10 cellular contexts compared by ENCODE assay signal in the genomic region with DNA sequence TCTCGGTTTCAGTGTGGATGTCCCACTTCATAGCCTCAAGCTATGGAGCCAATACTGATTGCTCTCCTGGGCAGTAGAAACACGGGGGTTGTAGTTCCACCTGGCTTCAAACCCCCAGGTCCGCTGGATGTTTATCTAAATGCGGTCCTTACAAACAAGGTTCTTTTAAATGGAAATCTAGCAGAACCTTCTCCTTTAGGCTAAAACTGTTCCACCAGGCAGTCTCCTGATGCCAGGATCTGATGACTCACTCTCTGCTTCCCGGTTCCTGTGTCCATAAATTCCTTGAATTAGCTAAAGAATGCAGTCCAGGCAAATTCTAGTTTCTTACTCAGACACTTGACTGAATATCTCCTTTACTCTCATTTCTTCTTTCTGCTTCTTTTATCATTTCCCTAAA.
DNase-seq lines count a peak whose midpoint lies in the region; ATAC-seq and TF ChIP-seq lines count a peak whose summit lies in the region.
"Had no signal": no experiment of that assay in that cellular context is flagged by ENCODE, and none has a peak within 500 bp of the region (broad histone marks: within the 10 kb centered on the region; RNA-seq: fewer than 3 reads in every experiment).

No MANE protein-coding gene starts in this region.

- H2AFZ ChIP-seq in SK-N-SH (ENCODE audit: low read depth) = peak overlapping the region; percentile 80

- H3K9me3 ChIP-seq in SK-N-SH = peaks cover 15% of the 10 kb centered on the region; the same call in 1 of the 2 replicates
- no peaks in the 10 kb centered on the region for H3K9me3 ChIP-seq in psoas muscle

- peak overlapping the region; percentile 56; the same call in 1 of the 2 replicates for H3K9ac ChIP-seq in SK-N-SH

- ATAC-seq in psoas muscle (no peak), GM19397 (IDR thresholded peaks at IDR 0.05; ENCODE audit: unreplicated experiment) (no peak)

- no peaks in the 10 kb centered on the region for H4K20me1 ChIP-seq in SK-N-SH (ENCODE audit: insufficient read depth)

- no peak for TF ChIP-seq RAD21 in SK-N-SH (IDR thresholded peaks at IDR 0.05; ENCODE audit: low read length)

- POLR2A ChIA-PET in SK-N-SH (lab: Yijun Ruan, JAX) = no interaction called here

- no peak overlapping the region for H3K4me3 ChIP-seq in SK-N-SH (ENCODE audit: low read depth in 2 of 2, low read length in 1 of 2)
- no peak overlapping the region for H3K4me3 ChIP-seq in fibroblast of mammary gland (ENCODE audit: control insufficient read depth, low read depth, low read length)
- H3K4me3 ChIP-seq in psoas muscle = no peak overlapping the region

- no peak for TF ChIP-seq CTCF in SK-N-SH (IDR thresholded peaks at IDR 0.05)
- TF ChIP-seq CTCF in fibroblast of mammary gland (conservative IDR thresholded peaks at IDR 0.05; ENCODE audit: control insufficient read depth, insufficient read depth, low read depth, low read length) = no peak
- TF ChIP-seq CTCF in psoas muscle (IDR thresholded peaks at IDR 0.05) = no peak

- peak in 1 of 2 experiments; percentile 81; a peak in 2 of 4 replicates for TF ChIP-seq EP300 in SK-N-SH (IDR thresholded peaks at IDR 0.05; ENCODE audit: borderline replicate concordance in 1 of 2, low read depth in 1 of 2, low read length in 1 of 2)

- H3K4me1 ChIP-seq in SK-N-SH (ENCODE audit: control insufficient read depth in 1 of 2, insufficient read depth in 2 of 2, low read depth in 1 of 2, low read length in 1 of 2) (no peaks in the 10 kb centered on the region), psoas muscle (no peaks in the 10 kb centered on the region)

- peak overlapping the region; percentile 90 to 92; a peak in 3 of 4 replicates for H3K27ac ChIP-seq in SK-N-SH (ENCODE audit: low read depth in 2 of 2, low read length in 1 of 2)
- no peak overlapping the region for H3K27ac ChIP-seq in psoas muscle

- peak; percentile 65 for DNase-seq in GM04503 (ENCODE audit: low read depth)
- no peak for DNase-seq in SK-N-SH
- DNase-seq in fibroblast of mammary gland (ENCODE audit: low read depth) = peak; percentile 87
- peak; percentile 63 for DNase-seq in pulmonary artery endothelial cell (ENCODE audit: low read depth, low spot score)
- no peak for DNase-seq in NCI-H446 (lab: John Stamatoyannopoulos, UW)
- DNase-seq in psoas muscle = no peak
- no peak for DNase-seq in activated T-cell treated with anti-CD3 and anti-CD28 coated beads for 4 hours
- DNase-seq: activated CD4-positive, alpha-beta T cell treated with anti-CD3 and anti-CD28 coated beads, Interleukin-2, amount 10 ng/mL, durations not matched to agents 7 days and 5 days; MM.1S had no signal

- H3K27me3 ChIP-seq in SK-N-SH (ENCODE audit: insufficient read depth) (no peaks in the 10 kb centered on the region), psoas muscle (ENCODE audit: insufficient read depth in 3 of 3, low read length in 2 of 3) (no peaks in the 10 kb centered on the region)

- CTCF ChIA-PET in SK-N-SH (lab: Yijun Ruan, JAX) = no interaction called here

- intact Hi-C loops in psoas muscle (cut with DNase I) = no loop called here

- H3F3A ChIP-seq in SK-N-SH (replicated peaks; ENCODE audit: insufficient read depth) = peaks cover 25% of the 10 kb centered on the region

- H3K9me2 ChIP-seq in SK-N-SH = no peaks in the 10 kb centered on the region

- 27% methylated on average over 5 of the region's 5 CpGs for WGBS in SK-N-SH (ENCODE audit: low lambda C conversion rate)
- 64 to 65% (median 64%) methylated on average over 5 of the region's 5 CpGs for WGBS in psoas muscle, 3 donors

- H3K36me3 ChIP-seq in SK-N-SH (replicated peaks in 1 of 2; ENCODE audit: control insufficient read depth in 1 of 2, insufficient read depth in 2 of 2, low read length in 1 of 2) = no peaks in the 10 kb centered on the region
- no peaks in the 10 kb centered on the region for H3K36me3 ChIP-seq in psoas muscle (ENCODE audit: insufficient read depth in 1 of 2, low read depth in 1 of 2)

- peak overlapping the region; percentile 51 for H3K4me2 ChIP-seq in SK-N-SH

- no peaks in the 10 kb centered on the region for H3K79me2 ChIP-seq in SK-N-SH (ENCODE audit: insufficient read depth)

TF ChIP-seq in SK-N-SH, 30 proteins besides CTCF, POLR2A, EP300 and RAD21:
- no peak; the same call in 1 of the 2 replicates for TF ChIP-seq RXRA (IDR thresholded peaks at IDR 0.05; ENCODE audit: borderline replicate concordance, low read depth)
- TF ChIP-seq, protein P1, sequence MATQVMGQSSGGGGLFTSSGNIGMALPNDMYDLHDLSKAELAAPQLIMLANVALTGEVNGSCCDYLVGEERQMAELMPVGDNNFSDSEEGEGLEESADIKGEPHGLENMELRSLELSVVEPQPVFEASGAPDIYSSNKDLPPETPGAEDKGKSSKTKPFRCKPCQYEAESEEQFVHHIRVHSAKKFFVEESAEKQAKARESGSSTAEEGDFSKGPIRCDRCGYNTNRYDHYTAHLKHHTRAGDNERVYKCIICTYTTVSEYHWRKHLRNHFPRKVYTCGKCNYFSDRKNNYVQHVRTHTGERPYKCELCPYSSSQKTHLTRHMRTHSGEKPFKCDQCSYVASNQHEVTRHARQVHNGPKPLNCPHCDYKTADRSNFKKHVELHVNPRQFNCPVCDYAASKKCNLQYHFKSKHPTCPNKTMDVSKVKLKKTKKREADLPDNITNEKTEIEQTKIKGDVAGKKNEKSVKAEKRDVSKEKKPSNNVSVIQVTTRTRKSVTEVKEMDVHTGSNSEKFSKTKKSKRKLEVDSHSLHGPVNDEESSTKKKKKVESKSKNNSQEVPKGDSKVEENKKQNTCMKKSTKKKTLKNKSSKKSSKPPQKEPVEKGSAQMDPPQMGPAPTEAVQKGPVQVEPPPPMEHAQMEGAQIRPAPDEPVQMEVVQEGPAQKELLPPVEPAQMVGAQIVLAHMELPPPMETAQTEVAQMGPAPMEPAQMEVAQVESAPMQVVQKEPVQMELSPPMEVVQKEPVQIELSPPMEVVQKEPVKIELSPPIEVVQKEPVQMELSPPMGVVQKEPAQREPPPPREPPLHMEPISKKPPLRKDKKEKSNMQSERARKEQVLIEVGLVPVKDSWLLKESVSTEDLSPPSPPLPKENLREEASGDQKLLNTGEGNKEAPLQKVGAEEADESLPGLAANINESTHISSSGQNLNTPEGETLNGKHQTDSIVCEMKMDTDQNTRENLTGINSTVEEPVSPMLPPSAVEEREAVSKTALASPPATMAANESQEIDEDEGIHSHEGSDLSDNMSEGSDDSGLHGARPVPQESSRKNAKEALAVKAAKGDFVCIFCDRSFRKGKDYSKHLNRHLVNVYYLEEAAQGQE (IDR thresholded peaks at IDR 0.05; ENCODE audit: low read depth, low read length) = 0 out of 2 replicates have a peak, but pooled peaks have one; percentile 40
- peak; percentile 95 for TF ChIP-seq JUND (IDR thresholded peaks at IDR 0.05)
- TF ChIP-seq YY1 (IDR thresholded peaks at IDR 0.05; ENCODE audit: low read depth) = no peak
- peak; percentile 96 for TF ChIP-seq FOSL2 (IDR thresholded peaks at IDR 0.05; ENCODE audit: borderline replicate concordance, low read depth)
- peak; percentile 7; the same call in 1 of the 2 replicates for TF ChIP-seq ELF1 (IDR thresholded peaks at IDR 0.05)
- peak; percentile 68; the same call in 1 of the 2 replicates for TF ChIP-seq TEAD4 (IDR thresholded peaks at IDR 0.05; ENCODE audit: borderline replicate concordance, insufficient read depth)
- TF ChIP-seq, protein P2, sequence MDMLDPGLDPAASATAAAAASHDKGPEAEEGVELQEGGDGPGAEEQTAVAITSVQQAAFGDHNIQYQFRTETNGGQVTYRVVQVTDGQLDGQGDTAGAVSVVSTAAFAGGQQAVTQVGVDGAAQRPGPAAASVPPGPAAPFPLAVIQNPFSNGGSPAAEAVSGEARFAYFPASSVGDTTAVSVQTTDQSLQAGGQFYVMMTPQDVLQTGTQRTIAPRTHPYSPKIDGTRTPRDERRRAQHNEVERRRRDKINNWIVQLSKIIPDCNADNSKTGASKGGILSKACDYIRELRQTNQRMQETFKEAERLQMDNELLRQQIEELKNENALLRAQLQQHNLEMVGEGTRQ (IDR thresholded peaks at IDR 0.05; ENCODE audit: borderline replicate concordance, low read depth, low read length) = no peak
- TF ChIP-seq, protein P3, sequence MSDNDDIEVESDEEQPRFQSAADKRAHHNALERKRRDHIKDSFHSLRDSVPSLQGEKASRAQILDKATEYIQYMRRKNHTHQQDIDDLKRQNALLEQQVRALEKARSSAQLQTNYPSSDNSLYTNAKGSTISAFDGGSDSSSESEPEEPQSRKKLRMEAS (IDR thresholded peaks at IDR 0.05; ENCODE audit: low read depth) = no peak
- TF ChIP-seq, protein P4, sequence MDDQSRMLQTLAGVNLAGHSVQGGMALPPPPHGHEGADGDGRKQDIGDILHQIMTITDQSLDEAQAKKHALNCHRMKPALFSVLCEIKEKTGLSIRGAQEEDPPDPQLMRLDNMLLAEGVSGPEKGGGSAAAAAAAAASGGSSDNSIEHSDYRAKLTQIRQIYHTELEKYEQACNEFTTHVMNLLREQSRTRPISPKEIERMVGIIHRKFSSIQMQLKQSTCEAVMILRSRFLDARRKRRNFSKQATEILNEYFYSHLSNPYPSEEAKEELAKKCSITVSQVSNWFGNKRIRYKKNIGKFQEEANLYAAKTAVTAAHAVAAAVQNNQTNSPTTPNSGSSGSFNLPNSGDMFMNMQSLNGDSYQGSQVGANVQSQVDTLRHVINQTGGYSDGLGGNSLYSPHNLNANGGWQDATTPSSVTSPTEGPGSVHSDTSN (IDR thresholded peaks at IDR 0.05) = peak; percentile 66
- peak; percentile 56; the same call in 1 of the 2 replicates for TF ChIP-seq POLR2AphosphoS5 (IDR thresholded peaks at IDR 0.05; ENCODE audit: low read depth, low read length)
- TF ChIP-seq NFIC (IDR thresholded peaks at IDR 0.05; ENCODE audit: borderline replicate concordance) = peak; percentile 68
- peak; percentile 70 for TF ChIP-seq TCF12 (IDR thresholded peaks at IDR 0.05)

Comparison
In these comparisons a context has a peak if more than half of its experiments do, and no peak if none do; other contexts are left out.
1. DNase-seq: peak in GM04503 (single experiment), fibroblast of mammary gland (single experiment) and pulmonary artery endothelial cell (single experiment); none in SK-N-SH (single experiment), NCI-H446 (0 of 2), psoas muscle (0 of 2) and activated T-cell treated with anti-CD3 and anti-CD28 coated beads for 4 hours (single experiment).